24 cellular contexts compared by ENCODE assay signal in the genomic region with DNA sequence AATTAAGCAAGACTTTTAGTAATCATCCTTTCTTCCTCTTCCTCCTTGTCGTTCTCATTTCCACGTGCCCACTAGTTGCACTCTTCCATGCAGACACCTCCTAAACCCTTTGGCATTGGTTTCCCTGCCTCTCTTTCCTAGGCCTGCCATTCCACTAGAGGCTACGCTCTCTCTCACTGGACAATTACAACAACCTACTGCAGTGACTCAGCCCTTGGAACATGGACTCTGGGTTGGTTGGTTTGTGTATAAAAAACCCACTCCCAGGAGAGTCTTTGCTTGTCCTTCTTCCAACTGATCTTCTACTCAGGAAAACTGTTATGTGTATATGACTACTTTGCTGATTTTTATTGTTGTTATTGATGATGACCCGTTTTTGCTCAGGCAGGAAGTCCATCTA.
DNase-seq lines count a peak whose midpoint lies in the region; ATAC-seq, FAIRE-seq and TF ChIP-seq lines count a peak whose summit lies in the region.
"Had no signal": no experiment of that assay in that cellular context is flagged by ENCODE, and none has a peak within 500 bp of the region (broad histone marks: within the 10 kb centered on the region; RNA-seq: fewer than 3 reads in every experiment).

No MANE protein-coding gene starts in this region.

- peaks cover 0 to under 1% (median 0%) of the 10 kb centered on the region in 9 donors for H3K27me3 ChIP-seq in heart left ventricle
- no peaks in the 10 kb centered on the region for H3K27me3 ChIP-seq in pancreas
- peaks cover 0 to 4% (median 0%) of the 10 kb centered on the region in 45 donors for H3K27me3 ChIP-seq in dorsolateral prefrontal cortex
- H3K27me3 ChIP-seq: thyroid gland had no signal

- intact Hi-C loops in heart left ventricle (cut with DNase I) = loop anchor here in 2 of 10 donors (5.0 to 10.0 kb wide), 2 partner anchors 173 to 231 kb away; no protein-coding TSS in a partner anchor
- intact Hi-C loops in pancreas (cut with DNase I) = loop anchor here in 1 of 3 donors (10.0 kb wide), 1 partner anchor 373 kb away; no protein-coding TSS in a partner anchor
- intact Hi-C loops in dorsolateral prefrontal cortex (cut with DNase I) = no loop called here

- FAIRE-seq in pancreas (lab: Jason Lieb, UNC) = no peak
- FAIRE-seq in HTR-8/SVneo (lab: Jason Lieb, UNC) = no peak
- FAIRE-seq: D721Med, K562 had no signal

- 46 to 56% (median 51%) methylated on average over 4 of the region's 4 CpGs for WGBS in heart left ventricle, 4 donors
- 67 to 71% methylated on average over 4 of the region's 4 CpGs for WGBS in pancreas, 2 donors

- H3K4me3 ChIP-seq in heart left ventricle = no peak overlapping the region
- H3K4me3 ChIP-seq in pancreas = no peak overlapping the region
- H3K4me3 ChIP-seq in dorsolateral prefrontal cortex = no peak overlapping the region
- H3K4me3 ChIP-seq: GM23248, K562, thyroid gland had no signal

- no peak for TF ChIP-seq POLR2A in heart left ventricle (IDR thresholded peaks at IDR 0.05)

- peak; percentile 3 to 66 (median 52) for ATAC-seq in heart left ventricle
- peak in 3 of 4 donors; percentile 20 to 44 (median 23) for ATAC-seq in pancreas
- ATAC-seq in HG03097 (IDR thresholded peaks at IDR 0.05; ENCODE audit: low FRiP score, unreplicated experiment) = no peak
- ATAC-seq: activated CD4-positive, CD25-positive, alpha-beta regulatory T cell treated with anti-CD3 and anti-CD28 coated beads, Interleukin-2, amount 50 U/mL, for 24 hours; activated CD8-positive, alpha-beta T cell treated with anti-CD3 and anti-CD28 coated beads, Interleukin-2, amount 10 ng/mL, durations not matched to agents 7 days and 5 days; esophagus mucosa; K562; stimulated activated memory B cell treated with anti-CD40 and anti-IgM and Interleukin-4, amounts not matched to agents 10 μg/mL and 1 μg/mL and 100 μg/mL, for 72 hours had no signal

- peaks cover 0 to 35% (median 21%) of the 10 kb centered on the region in 12 donors for H3K4me1 ChIP-seq in heart left ventricle
- H3K4me1 ChIP-seq in pancreas = peaks cover 4 to 17% (median 9%) of the 10 kb centered on the region in 3 donors

- H3K9me3 ChIP-seq in heart left ventricle (peaks cover 0 to 9% (median 0%) of the 10 kb centered on the region in 12 donors), pancreas (no peaks in the 10 kb centered on the region)
- H3K9me3 ChIP-seq: thyroid gland had no signal

- H3K27ac ChIP-seq in heart left ventricle = peak overlapping the region; percentile 19 to 82 (median 64)
- peak overlapping the region in 2 of 4 donors; percentile 72 to 81 for H3K27ac ChIP-seq in pancreas
- peak overlapping the region in 1 of 59 donors; percentile 75 for H3K27ac ChIP-seq in dorsolateral prefrontal cortex
- H3K27ac ChIP-seq: GM23248 had no signal

- TF ChIP-seq CTCF in heart left ventricle (IDR thresholded peaks at IDR 0.05) = no peak
- TF ChIP-seq CTCF in pancreas (IDR thresholded peaks at IDR 0.05) = no peak
- no peak for TF ChIP-seq CTCF in dorsolateral prefrontal cortex (IDR thresholded peaks at IDR 0.05 in 54 of 56, conservative IDR thresholded peaks at IDR 0.05 in 2 of 56; ENCODE audit: low read depth in 1 of 56, partially characterized antibody in 56 of 56)

- H3K36me3 ChIP-seq in heart left ventricle = no peaks in the 10 kb centered on the region
- H3K36me3 ChIP-seq in pancreas = no peaks in the 10 kb centered on the region
- H3K36me3 ChIP-seq: thyroid gland had no signal

- DNase-seq in AML-193 (lab: John Stamatoyannopoulos, UW) = peak; percentile 6 to 32
- peak; percentile 69 for DNase-seq in NCI-H69 (lab: John Stamatoyannopoulos, UW)
- no peak for DNase-seq in heart left ventricle
- DNase-seq in pancreas = no peak
- no peak for DNase-seq in HTR-8/SVneo (ENCODE audit: insufficient read length, low spot score)
- no peak for DNase-seq in activated T-cell treated with anti-CD3 and anti-CD28 coated beads for 4 hours
- no peak for DNase-seq in dorsolateral prefrontal cortex
- DNase-seq: ACHN; activated CD8-positive, alpha-beta T cell treated with anti-CD3 and anti-CD28 coated beads, Interleukin-2, amount 10 ng/mL, durations not matched to agents 7 days and 5 days; activated naive CD4-positive, alpha-beta T cell treated with anti-CD3 and anti-CD28 coated beads for 36 hours; activated T-cell treated with anti-CD3 and anti-CD28 coated beads, Interleukin-2, amount 50 U/mL, for 48 hours; amygdala; effector CD8-positive, alpha-beta T cell; GDM1; GM23248; NCI-H187 treated with DMSO at 0.1 percent for 48 hours; stimulated activated CD4-positive, alpha-beta T cell treated with anti-CD3 and anti-CD28 coated beads, Interleukin-1b, Interleukin-23, amount 100 ng/mL, for 48 hours; thyroid gland had no signal

Comparison
In these comparisons a context has a peak if more than half of its experiments do, and no peak if none do; other contexts are left out.
1. DNase-seq: peak in AML-193 (2 of 2) and NCI-H69 (single experiment); none in heart left ventricle (0 of 5), pancreas (0 of 6), HTR-8/SVneo (single experiment), activated T-cell treated with anti-CD3 and anti-CD28 coated beads for 4 hours (single experiment) and dorsolateral prefrontal cortex (0 of 10).